ENCODE assay signal across 9 cellular contexts in genomic region chr9:37410969-37411785, GRCh38. TPM values are rescaled to one million over a fixed set of nuclear protein-coding genes. Genes with fewer than 3 reads are reported as not detected.
A peak's percentile ranks its signal among the peaks of the same experiment; 100 is the strongest.
DNase-seq lines count a peak whose midpoint lies in the region; ATAC-seq and TF ChIP-seq lines count a peak whose summit lies in the region.
"Had no signal": no experiment of that assay in that cellular context is flagged by ENCODE, and none has a peak within 500 bp of the region (broad histone marks: within the 10 kb centered on the region; RNA-seq: fewer than 3 reads in every experiment).

No MANE protein-coding gene starts in this region.

- CTCF ChIA-PET in Panc1 (lab: Charles Lee): interaction anchor here (0.6 to 2.6 kb wide), 14 partner anchors 9 to 538 kb away, joined by 3 to 13 read pairs (median 3); no protein-coding TSS in a partner anchor

- H3K27me3 ChIP-seq in Panc1 (ENCODE audit: control insufficient read depth, insufficient read depth, low read length): no peaks in the 10 kb centered on the region
- H3K27me3 ChIP-seq in tibial artery: no peaks in the 10 kb centered on the region
- H3K27me3 ChIP-seq: pancreas had no signal

- POLR2A ChIA-PET in Panc1 (lab: Charles Lee): interaction anchor here (0.6 kb wide), 1 partner anchor 272 kb away, joined by 13 read pairs; no protein-coding TSS in a partner anchor

- H3K27ac ChIP-seq in Panc1 (ENCODE audit: low read length) (no peak overlapping the region), tibial artery (no peak overlapping the region)
- H3K27ac ChIP-seq: pancreas had no signal

- TF ChIP-seq CTCF in GM12873 (IDR thresholded peaks at IDR 0.05; ENCODE audit: insufficient read depth, low read depth, low read length, missing control alignments) (peak; percentile 74), Panc1 (IDR thresholded peaks at IDR 0.05) (no peak), tibial artery (IDR thresholded peaks at IDR 0.05) (no peak)

- H3K36me3 ChIP-seq in Panc1 (ENCODE audit: control insufficient read depth, insufficient read depth, low read length) (no peaks in the 10 kb centered on the region), tibial artery (no peaks in the 10 kb centered on the region)
- H3K36me3 ChIP-seq: pancreas had no signal

- no TSS peak for BruUV-seq in Panc1 (replicated peaks; lab: Mats Ljungman, UMichigan)

- ATAC-seq in GM21717 (IDR thresholded peaks at IDR 0.05; ENCODE audit: unreplicated experiment): peak; percentile 26
- peak; percentile 45 for ATAC-seq in Panc1
- ATAC-seq: pancreas had no signal

- H3K4me3 ChIP-seq in Panc1 (ENCODE audit: low read depth in 2 of 2, low read length in 2 of 2) (no peak overlapping the region), tibial artery (no peak overlapping the region)
- H3K4me3 ChIP-seq: pancreas had no signal

- in situ Hi-C loops in Panc1 (cut with HindIII; ENCODE audit: low pct_unique_long_range_greater_than_20kb, low sequenced_read_pairs): no loop called here

- H3K4me1 ChIP-seq in Panc1 (ENCODE audit: control insufficient read depth, insufficient read depth, low read length): peaks cover 43% of the 10 kb centered on the region
- peaks cover 0 to 13% (median 7%) of the 10 kb centered on the region in 4 donors for H3K4me1 ChIP-seq in tibial artery

- no peak for DNase-seq in Panc1 (ENCODE audit: low read depth, low spot score)
- DNase-seq in hepatic stellate cell (ENCODE audit: low spot score): peak; percentile 52
- DNase-seq in tibial artery: no peak
- DNase-seq in SW480 (ENCODE audit: low spot score): no peak
- no peak for DNase-seq in NCI-H1436 (lab: John Stamatoyannopoulos, UW)
- DNase-seq in NCI-H524 treated with DMSO at 0.1 percent for 48 hours (lab: John Stamatoyannopoulos, UW): no peak

- no peaks in the 10 kb centered on the region for H3K9me3 ChIP-seq in Panc1 (ENCODE audit: control insufficient read depth, insufficient read depth, low read depth, low read length)
- H3K9me3 ChIP-seq in tibial artery: no peaks in the 10 kb centered on the region
- H3K9me3 ChIP-seq: pancreas had no signal

- intact Hi-C loops in Panc1 (cut with micrococcal nuclease; ENCODE audit: unreplicated experiment): loop anchor here (5.0 kb wide), 1 partner anchor 414 kb away; no protein-coding TSS in a partner anchor
- intact Hi-C loops in tibial artery (cut with DNase I; ENCODE audit: low total_unique reads): no loop called here

RNA-seq across cellular contexts. Expression of gene GRHPR, which starts 11.3 kb away (rescaled TPM):
- total RNA-seq in Panc1 (2021; ENCODE audit: unreplicated experiment): 238 TPM
- polyA plus RNA-seq in Panc1 (2012; ENCODE audit: insufficient read length): 439 TPM

RNA-seq across cellular contexts. Expression of gene ZBTB5, which starts 54.1 kb away (rescaled TPM):
- 30.6 TPM for total RNA-seq in Panc1 (2021; ENCODE audit: unreplicated experiment)
- polyA plus RNA-seq in Panc1 (2012; ENCODE audit: insufficient read length): 17.1 TPM
